ENCODE assay signal across 8 cellular contexts in genomic region chr20:19974621-19975435, GRCh38. TPM values are rescaled to one million over a fixed set of nuclear protein-coding genes. Genes with fewer than 3 reads are reported as not detected.
DNase-seq lines count a peak whose midpoint lies in the region; ATAC-seq and TF ChIP-seq lines count a peak whose summit lies in the region.

No MANE protein-coding gene starts in this region.

- H3K9me3 Mint-ChIP-seq in T-helper 2 cell treated with Interferon-gamma antibody and Interleukin-4, amounts not matched to agents 5 μg/mL and 100 μg/mL, for 36 hours: no peaks in the 10 kb centered on the region

- H3K27me3 ChIP-seq in uterus: no peaks in the 10 kb centered on the region

- H3K4me1 ChIP-seq in mucosa of descending colon (ENCODE audit: low read depth): peaks cover 4% of the 10 kb centered on the region
- peaks cover 5 to 7% of the 10 kb centered on the region in 2 donors for H3K4me1 ChIP-seq in uterus

- H3K4me3 ChIP-seq in epithelial cell of esophagus (ENCODE audit: low read length): peak overlapping the region; percentile 93
- peak overlapping the region; percentile 9 for H3K4me3 ChIP-seq in mucosa of descending colon
- peak overlapping the region; percentile 51 to 62 for H3K4me3 ChIP-seq in uterus

- TF ChIP-seq CTCF in epithelial cell of esophagus (IDR thresholded peaks at IDR 0.05; ENCODE audit: insufficient read depth, low read depth, low read length, missing control alignments) (no peak), mucosa of descending colon (IDR thresholded peaks at IDR 0.05) (no peak), uterus (IDR thresholded peaks at IDR 0.05) (no peak)

- in situ Hi-C loops in G401 (cut with HindIII; ENCODE audit: low sequenced_read_pairs): no loop called here

- DNase-seq in G401 (ENCODE audit: low spot score): peak; percentile 69
- DNase-seq in NOMO-1 (lab: John Stamatoyannopoulos, UW; ENCODE audit: unreplicated experiment in 2 of 2): peak; percentile 75 to 84
- DNase-seq in epithelial cell of esophagus (ENCODE audit: low read depth): peak; percentile 96
- peak; percentile 53 to 68 (median 61) for DNase-seq in mucosa of descending colon
- DNase-seq in uterus: peak; percentile 84 to 91
- DNase-seq in T-helper 2 cell treated with Interferon-gamma antibody and Interleukin-4, amounts not matched to agents 5 μg/mL and 100 μg/mL, for 36 hours (ENCODE audit: low spot score): no peak
- DNase-seq in DMS114 treated with DMSO at 0.1 percent for 48 hours (lab: John Stamatoyannopoulos, UW; ENCODE audit: unreplicated experiment): no peak

- H3K36me3 ChIP-seq in mucosa of descending colon (ENCODE audit: low read depth): no peaks in the 10 kb centered on the region
- H3K36me3 ChIP-seq in uterus: no peaks in the 10 kb centered on the region

- peak overlapping the region; percentile 87 to 96 for H3K27ac ChIP-seq in uterus

- peak; percentile 30 to 45 for TF ChIP-seq POLR2A in uterus (IDR thresholded peaks at IDR 0.05)

- no peaks in the 10 kb centered on the region for H3K36me3 Mint-ChIP-seq in T-helper 2 cell treated with Interferon-gamma antibody and Interleukin-4, amounts not matched to agents 5 μg/mL and 100 μg/mL, for 36 hours (ENCODE audit: low read depth)

- intact Hi-C loops in mucosa of descending colon (cut with DNase I, micrococcal nuclease) (no loop called here), uterus (cut with DNase I; ENCODE audit: low total_unique reads) (no loop called here)

- H3K4me3 Mint-ChIP-seq in T-helper 2 cell treated with Interferon-gamma antibody and Interleukin-4, amounts not matched to agents 5 μg/mL and 100 μg/mL, for 36 hours: no peak overlapping the region

- H3K9me3 ChIP-seq in mucosa of descending colon (no peaks in the 10 kb centered on the region), uterus (no peaks in the 10 kb centered on the region)

- ATAC-seq in mucosa of descending colon: peak; percentile 63
- no peak for ATAC-seq in GM21529 (IDR thresholded peaks at IDR 0.05; ENCODE audit: unreplicated experiment)

- peaks cover 3% of the 10 kb centered on the region for H3K4me1 Mint-ChIP-seq in T-helper 2 cell treated with Interferon-gamma antibody and Interleukin-4, amounts not matched to agents 5 μg/mL and 100 μg/mL, for 36 hours (ENCODE audit: low read depth)

- H3K27me3 Mint-ChIP-seq in T-helper 2 cell treated with Interferon-gamma antibody and Interleukin-4, amounts not matched to agents 5 μg/mL and 100 μg/mL, for 36 hours (ENCODE audit: low read depth): no peaks in the 10 kb centered on the region

- no peak overlapping the region for H3K27ac Mint-ChIP-seq in T-helper 2 cell treated with Interferon-gamma antibody and Interleukin-4, amounts not matched to agents 5 μg/mL and 100 μg/mL, for 36 hours

RNA-seq across cellular contexts. Expression of gene NAA20, which starts 42.3 kb away (rescaled TPM):
- total RNA-seq in G401 (2014; rRNA removed; shearing (Covaris generic)): 55.0 and 88.2 TPM in 2 replicates
- total RNA-seq in mucosa of descending colon (10 to 100 TPM; 38.7 to 46.6 (median 42.3) TPM), uterus (10 to 100 TPM; 24.7 to 55.7 (median 35.2) TPM)

Comparison
In these comparisons a context has a peak if more than half of its experiments do, and no peak if none do; other contexts are left out.
1. DNase-seq: peak in G401 (single experiment), NOMO-1 (2 of 2), epithelial cell of esophagus (single experiment), mucosa of descending colon (3 of 3) and uterus (2 of 2); none in T-helper 2 cell treated with Interferon-gamma antibody and Interleukin-4, amounts not matched to agents 5 μg/mL and 100 μg/mL, for 36 hours (single experiment) and DMS114 treated with DMSO at 0.1 percent for 48 hours (single experiment).
2. H3K4me3 ChIP-seq: peak in every context shown above with its lines; median percentile 93 in epithelial cell of esophagus; 56 in uterus; 9 in mucosa of descending colon.